18 cellular contexts compared by ENCODE assay signal in genomic region chr10:66929375-66929774, GRCh38.
DNase-seq lines count a peak whose midpoint lies in the region; ATAC-seq and TF ChIP-seq lines count a peak whose summit lies in the region.
"Had no signal": no experiment of that assay in that cellular context is flagged by ENCODE, and none has a peak within 500 bp of the region (broad histone marks: within the 10 kb centered on the region; RNA-seq: fewer than 3 reads in every experiment).

No MANE protein-coding gene starts in this region.

- no peaks in the 10 kb centered on the region for H4K20me1 ChIP-seq in MM.1S (ENCODE audit: insufficient read depth, low read length)
- H4K20me1 ChIP-seq: BLaER1 had no signal

- no peak for ATAC-seq in GM21515 (IDR thresholded peaks at IDR 0.05; ENCODE audit: unreplicated experiment)
- ATAC-seq: CD8-positive, alpha-beta T cell; K562 had no signal

- no peaks in the 10 kb centered on the region for H3K4me1 ChIP-seq in MM.1S (ENCODE audit: low read length)

- no peaks in the 10 kb centered on the region for H3K27me3 ChIP-seq in MM.1S (replicated peaks; ENCODE audit: insufficient read depth, low read length)

- no peak overlapping the region for H3K4me2 ChIP-seq in MM.1S (ENCODE audit: low read depth, low read length)
- H3K4me2 ChIP-seq: BLaER1 had no signal

- DNase-seq in Ammon's horn (ENCODE audit: low spot score) (peak; percentile 36), medulla oblongata (ENCODE audit: extremely low spot score) (peak; percentile 54), putamen (ENCODE audit: low spot score) (peak; percentile 34), MM.1S (no peak), AML-193 (lab: John Stamatoyannopoulos, UW) (no peak), NCI-H146 (lab: John Stamatoyannopoulos, UW) (no peak)
- DNase-seq: CD8-positive, alpha-beta T cell; DMS79; MV-4-11; NCI-H1417 treated with DMSO at 0.1 percent for 48 hours; NCI-H2081; NCI-H774; RPMI8226 had no signal

- H3K36me3 ChIP-seq in MM.1S (replicated peaks; ENCODE audit: insufficient read depth, low read length), result no peaks in the 10 kb centered on the region
- H3K36me3 ChIP-seq: BLaER1 had no signal

- no peaks in the 10 kb centered on the region for H3K9me3 ChIP-seq in MM.1S (replicated peaks; ENCODE audit: insufficient read depth, low read length)
- H3K9me3 ChIP-seq: BLaER1 had no signal

- no peak overlapping the region for H2AFZ ChIP-seq in MM.1S (ENCODE audit: low read length)

- no peaks in the 10 kb centered on the region for H3K9me2 ChIP-seq in MM.1S (replicated peaks; ENCODE audit: insufficient read depth, low read length)

- H3K4me3 ChIP-seq in MM.1S (ENCODE audit: low read length), result no peak overlapping the region
- H3K4me3 ChIP-seq: BLaER1, K562 had no signal

- H3K27ac ChIP-seq in cingulate gyrus (ENCODE audit: low read depth, low read length) (peak overlapping the region; percentile 42), MM.1S (ENCODE audit: low read length) (no peak overlapping the region)
- H3K27ac ChIP-seq: 22Rv1, BLaER1 had no signal

- no peak overlapping the region for H3K9ac ChIP-seq in MM.1S (ENCODE audit: low read length)
- H3K9ac ChIP-seq: BLaER1 had no signal

- TF ChIP-seq CTCF in MM.1S (IDR thresholded peaks at IDR 0.05; ENCODE audit: low read length), result no peak

- no peaks in the 10 kb centered on the region for H3K79me2 ChIP-seq in MM.1S (ENCODE audit: low read length)

- H3F3A ChIP-seq in MM.1S (ENCODE audit: insufficient read depth, low read length), result no peaks in the 10 kb centered on the region

Comparison
In these comparisons a context has a peak if more than half of its experiments do, and no peak if none do; other contexts are left out.
1. DNase-seq: peak in Ammon's horn (single experiment), medulla oblongata (single experiment) and putamen (single experiment); none in MM.1S (single experiment), AML-193 (0 of 2) and NCI-H146 (single experiment).